Comparison of ENCODE assay signal across 18 cellular contexts in genomic region chr22:20615021-20615420, GRCh38.
"Had no signal": no experiment of that assay in that cellular context is flagged by ENCODE, and none has a peak within 500 bp of the region (broad histone marks: within the 10 kb centered on the region; RNA-seq: fewer than 3 reads in every experiment).

No MANE protein-coding gene starts in this region.

- H3K27ac ChIP-seq: adrenal gland, prostate gland, thyroid gland, WERI-Rb-1 had no signal

- H3K9me3 Mint-ChIP-seq: activated naive CD4-positive, alpha-beta T cell treated with anti-CD3 and anti-CD28 coated beads, Interleukin-2, amount 50 U/mL, for 24 hours; dendritic cell treated with granulocyte-macrophage colony-stimulating factor and Interleukin-4, amounts not matched to agents 40 ng/mL and 50 ng/mL, for 4 days; naive B cell; neural crest cell; stimulated activated memory B cell treated with anti-CD40 and anti-IgM and Interleukin-4, amounts not matched to agents 10 μg/mL and 1 μg/mL and 100 μg/mL, for 72 hours; T-helper 1 cell treated with Interleukin-12 subunit alpha and Interleukin-12 subunit beta and Interleukin-4 antibody, amounts not matched to agents 30 μg/mL and 1 μg/mL, for 36 hours had no signal

- H3K4me3 ChIP-seq: adrenal gland, mucosa of descending colon, prostate gland, thyroid gland had no signal

- H3K9me3 ChIP-seq: adrenal gland, mucosa of descending colon, prostate gland, thyroid gland had no signal

- H3K27me3 Mint-ChIP-seq: activated naive CD4-positive, alpha-beta T cell treated with anti-CD3 and anti-CD28 coated beads, Interleukin-2, amount 50 U/mL, for 24 hours had no signal

- H3K4me3 Mint-ChIP-seq: activated naive CD4-positive, alpha-beta T cell treated with anti-CD3 and anti-CD28 coated beads, Interleukin-2, amount 50 U/mL, for 24 hours; dendritic cell treated with granulocyte-macrophage colony-stimulating factor and Interleukin-4, amounts not matched to agents 40 ng/mL and 50 ng/mL, for 4 days; naive B cell; neural crest cell; stimulated activated memory B cell treated with anti-CD40 and anti-IgM and Interleukin-4, amounts not matched to agents 10 μg/mL and 1 μg/mL and 100 μg/mL, for 72 hours; T-helper 1 cell treated with Interleukin-12 subunit alpha and Interleukin-12 subunit beta and Interleukin-4 antibody, amounts not matched to agents 30 μg/mL and 1 μg/mL, for 36 hours had no signal

- H3K36me3 Mint-ChIP-seq: activated naive CD4-positive, alpha-beta T cell treated with anti-CD3 and anti-CD28 coated beads, Interleukin-2, amount 50 U/mL, for 24 hours; naive B cell; stimulated activated memory B cell treated with anti-CD40 and anti-IgM and Interleukin-4, amounts not matched to agents 10 μg/mL and 1 μg/mL and 100 μg/mL, for 72 hours had no signal

- H3K36me3 ChIP-seq: adrenal gland, prostate gland, thyroid gland, WERI-Rb-1 had no signal

- H3K27me3 ChIP-seq: adrenal gland, thyroid gland had no signal

- DNase-seq: activated CD4-positive, alpha-beta T cell treated with anti-CD3 and anti-CD28 coated beads for 1 hour; activated gamma-delta T cell; adrenal gland; effector CD8-positive, alpha-beta T cell; left ventricle myocardium superior; mesenchymal stem cell; mucosa of descending colon; naive B cell; stimulated activated CD4-positive, alpha-beta T cell treated with anti-CD3 and anti-CD28 coated beads, Interleukin-4, amount 100 ng/mL, for 4 hours; thyroid gland; WERI-Rb-1 had no signal

- ATAC-seq: left ventricle myocardium superior; mucosa of descending colon; sciatic nerve; stimulated activated memory B cell treated with anti-CD40 and anti-IgM and Interleukin-4, amounts not matched to agents 10 μg/mL and 1 μg/mL and 100 μg/mL, for 72 hours had no signal

- H3K4me1 Mint-ChIP-seq: naive B cell; stimulated activated memory B cell treated with anti-CD40 and anti-IgM and Interleukin-4, amounts not matched to agents 10 μg/mL and 1 μg/mL and 100 μg/mL, for 72 hours had no signal

- H3K27ac Mint-ChIP-seq: activated naive CD4-positive, alpha-beta T cell treated with anti-CD3 and anti-CD28 coated beads, Interleukin-2, amount 50 U/mL, for 24 hours; dendritic cell treated with granulocyte-macrophage colony-stimulating factor and Interleukin-4, amounts not matched to agents 40 ng/mL and 50 ng/mL, for 4 days; naive B cell; stimulated activated memory B cell treated with anti-CD40 and anti-IgM and Interleukin-4, amounts not matched to agents 10 μg/mL and 1 μg/mL and 100 μg/mL, for 72 hours; T-helper 1 cell treated with Interleukin-12 subunit alpha and Interleukin-12 subunit beta and Interleukin-4 antibody, amounts not matched to agents 30 μg/mL and 1 μg/mL, for 36 hours had no signal

- H3K4me1 ChIP-seq: adrenal gland, prostate gland had no signal
